ENCODE assay signal across 28 cellular contexts in the genomic region with DNA sequence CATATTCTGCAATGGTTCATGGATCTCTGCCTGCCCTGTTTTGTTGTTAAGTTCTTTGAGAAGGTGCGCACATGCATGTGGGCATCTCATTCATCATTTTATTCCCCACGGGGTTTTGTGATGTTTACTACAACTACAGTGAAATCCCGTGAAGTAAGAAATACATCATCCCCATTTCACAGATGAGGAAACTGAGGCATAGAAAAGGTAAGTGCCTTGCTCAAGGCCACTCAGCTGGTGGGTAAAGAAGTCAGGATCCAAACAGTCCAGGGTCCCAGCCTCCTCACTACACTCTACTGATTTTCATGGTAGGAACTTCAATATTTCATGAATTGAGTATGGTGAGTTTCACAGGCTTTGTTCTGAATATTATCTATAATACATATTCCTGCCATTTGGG.
"Had no signal": no experiment of that assay in that cellular context is flagged by ENCODE, and none has a peak within 500 bp of the region (broad histone marks: within the 10 kb centered on the region; RNA-seq: fewer than 3 reads in every experiment).

No MANE protein-coding gene starts in this region.

- H3K36me3 ChIP-seq: left lung, lower lobe of right lung, ovary, right atrium auricular region, stomach, thyroid gland, transverse colon, upper lobe of right lung had no signal

- H3K27me3 ChIP-seq: ovary, right atrium auricular region, testis, thyroid gland, transverse colon had no signal

- H3K9me3 ChIP-seq: left lung, lower lobe of right lung, mucosa of descending colon, ovary, right atrium auricular region, stomach, testis, thyroid gland, transverse colon, upper lobe of right lung had no signal

- FAIRE-seq: islet of Langerhans, kidney, urothelium cell line had no signal

- H3K4me1 ChIP-seq: left lung, right atrium auricular region, stomach, testis, transverse colon, upper lobe of right lung had no signal

- H3K27ac ChIP-seq: left lung, lower lobe of right lung, ovary, right atrium auricular region, skin epidermis, stomach, testis, thyroid gland, transverse colon, upper lobe of right lung had no signal

- DNase-seq: hypothalamus; immature natural killer cell; kidney; left colon; left lung; lower lobe of right lung; mammary epithelial cell; mesenchymal stem cell; mucosa of descending colon; naive thymus-derived CD4-positive, alpha-beta T cell; ovary; stimulated activated CD4-positive, alpha-beta T cell treated with anti-CD3 and anti-CD28 coated beads, Interleukin-12 subunit alpha, Interleukin-12 subunit beta, amount 100 ng/mL, for 4 hours; stimulated activated CD4-positive, alpha-beta T cell treated with anti-CD3 and anti-CD28 coated beads, Interleukin-15, amount 100 ng/mL, for 24 hours; stimulated activated CD4-positive, alpha-beta T cell treated with anti-CD3 and anti-CD28 coated beads, Interleukin-2, amount 100 ng/mL, for 24 hours; stimulated activated CD4-positive, alpha-beta T cell treated with anti-CD3 and anti-CD28 coated beads, Interleukin-4, amount 100 ng/mL, for 1 hour; stimulated activated naive B cell treated with anti-CD40 and anti-IgM and Interleukin-4, amounts not matched to agents 10 μg/mL and 1 μg/mL and 100 μg/mL, for 72 hours; stimulated activated naive CD8-positive, alpha-beta T cell treated with anti-CD3 and anti-CD28 coated beads, Interleukin-15, Interleukin-2, amounts not matched to agents 100 U/mL and 50 U/mL, for 24 hours; stomach; testis; transverse colon; upper lobe of right lung had no signal

- H3K4me3 ChIP-seq: left lung, lower lobe of right lung, mucosa of descending colon, ovary, right atrium auricular region, skin epidermis, stomach, testis, thyroid gland, transverse colon, upper lobe of right lung had no signal

- ATAC-seq: left colon; left lung; lower lobe of right lung; mucosa of descending colon; naive thymus-derived CD4-positive, alpha-beta T cell; natural killer cell treated with Interleukin-12 subunit alpha and Interleukin-12 subunit beta and Interleukin-15 and Interleukin-18, amount 100 ng/mL, for 72 hours; sciatic nerve; stimulated activated naive B cell treated with anti-CD40 and anti-IgM and Interleukin-4, amounts not matched to agents 10 μg/mL and 1 μg/mL and 100 μg/mL, for 72 hours; stimulated activated naive CD8-positive, alpha-beta T cell treated with anti-CD3 and anti-CD28 coated beads, Interleukin-15, Interleukin-2, amounts not matched to agents 100 U/mL and 50 U/mL, for 24 hours; upper lobe of right lung had no signal
